ENCODE assay signal across 8 cellular contexts in the genomic region with DNA sequence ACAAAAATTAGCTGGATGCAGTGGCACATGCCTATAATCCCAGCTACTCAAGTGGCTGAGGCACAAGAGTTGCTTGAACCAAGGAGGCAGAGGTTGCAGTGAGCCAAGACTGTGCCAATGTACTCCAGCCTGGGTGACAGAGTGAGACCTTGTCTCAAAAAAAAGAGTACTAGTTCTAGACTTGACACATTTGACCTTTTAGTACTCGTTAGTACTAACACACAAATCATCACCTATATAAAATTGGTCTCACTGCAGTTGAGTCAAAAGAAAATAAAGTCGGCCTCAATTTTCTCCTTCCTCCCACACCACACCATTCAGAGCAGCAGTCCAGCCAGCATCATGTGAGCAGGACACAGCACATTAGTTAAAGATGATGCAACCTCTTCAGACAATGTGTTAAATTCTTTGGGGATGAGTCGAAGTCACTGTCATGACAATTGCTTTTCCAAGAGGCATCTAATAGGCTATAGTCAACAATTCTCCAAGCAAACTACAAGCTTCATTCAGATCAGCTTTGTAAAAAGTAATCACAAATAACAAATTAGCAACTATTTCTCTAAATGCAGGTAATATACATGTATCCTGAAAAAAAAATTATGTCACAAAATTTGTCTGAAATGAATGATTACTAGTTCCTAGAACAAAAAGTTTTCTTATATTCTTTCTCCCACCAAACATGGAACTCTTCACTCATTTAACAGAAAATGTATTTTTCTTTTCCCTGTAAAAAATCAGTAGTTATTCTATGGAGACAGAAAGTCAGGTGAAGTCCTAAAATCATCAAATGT. TPM values are rescaled to one million over a fixed set of nuclear protein-coding genes. Genes with fewer than 3 reads are reported as not detected.
DNase-seq lines count a peak whose midpoint lies in the region; ATAC-seq, FAIRE-seq and TF ChIP-seq lines count a peak whose summit lies in the region.

No MANE protein-coding gene starts in this region.

- no peak for TF ChIP-seq POLR2A in GM12878 (IDR thresholded peaks at IDR 0.05; ENCODE audit: low read depth, low read length)

- H3K27ac ChIP-seq in GM12878 (ENCODE audit: control insufficient read depth, insufficient read depth) = no peak overlapping the region

- CTCF ChIA-PET in GM12878 (lab: Yijun Ruan, JAX) = interaction anchor here (1.5 kb wide), 1 partner anchor 11 kb away, joined by 7 read pairs; no protein-coding TSS in a partner anchor

- no peak overlapping the region for H3K4me2 ChIP-seq in GM12878 (ENCODE audit: control insufficient read depth, insufficient read depth)

- TF ChIP-seq CTCF in GM12878 (IDR thresholded peaks at IDR 0.05 in 2 of 3, conservative IDR thresholded peaks at IDR 0.05 in 1 of 3; ENCODE audit: control insufficient read depth in 2 of 3, extremely low read depth in 1 of 3, insufficient read depth in 1 of 3, low read depth in 3 of 3, low read length in 3 of 3) = no peak

- no peak overlapping the region for H3K4me3 ChIP-seq in GM12878

- 94% methylated on average over 3 of the region's 3 CpGs for WGBS in GM12878 (ENCODE audit: insufficient coverage, insufficient replicate concordance, low lambda C conversion rate, missing lambda C conversion rate)

- intact Hi-C loops in GM12878 (cut with micrococcal nuclease; ENCODE audit: unreplicated experiment) = no loop called here

- RAD21 ChIA-PET in GM12878 (lab: Charles Lee; ENCODE audit: unreplicated experiment) = no interaction called here

- in situ Hi-C loops in GM12878 (cut with MboI) = no loop called here

- TF ChIP-seq RAD21 in GM12878 (IDR thresholded peaks at IDR 0.05; ENCODE audit: insufficient read depth, low read depth, low read length) = no peak

- no peak for TF ChIP-seq EP300 in GM12878 (IDR thresholded peaks at IDR 0.05; ENCODE audit: borderline replicate concordance in 1 of 2, control insufficient read depth in 1 of 2, low read depth in 2 of 2, low read length in 2 of 2)

- BruUV-seq in GM12878 (replicated peaks; lab: Mats Ljungman, UMichigan) = no TSS peak

- peak; percentile 23; the same call in 1 of the 3 replicates for ATAC-seq in GM12878
- ATAC-seq in GM18861 (IDR thresholded peaks at IDR 0.05; ENCODE audit: unreplicated experiment) = no peak

- H3K4me1 ChIP-seq in GM12878 (ENCODE audit: control insufficient read depth, insufficient read depth, low read length) = no peaks in the 10 kb centered on the region

- DNase-seq in AG08396 (ENCODE audit: low spot score) (peak; percentile 81), HTR-8/SVneo (ENCODE audit: insufficient read length, low spot score) (peak; percentile 93), GM12878 (ENCODE audit: low read depth, low spot score) (no peak), iris pigment epithelial cell (ENCODE audit: low read depth) (peak; percentile 95), superior temporal gyrus (ENCODE audit: extremely low spot score) (peak; percentile 38), ureter (ENCODE audit: low spot score) (no peak)
- DNase-seq in activated CD4-positive, CD25-positive, alpha-beta regulatory T cell (lab: John Stamatoyannopoulos, UW) = no peak

- peaks cover 3% of the 10 kb centered on the region in 2 experiments; a peak in 3 of 4 replicates for H3K36me3 ChIP-seq in GM12878 (ENCODE audit: control insufficient read depth in 2 of 2, insufficient read depth in 2 of 2, low read length in 1 of 2)

- no peaks in the 10 kb centered on the region for H4K20me1 ChIP-seq in GM12878 (ENCODE audit: control insufficient read depth, insufficient read depth)

- POLR2A ChIA-PET in GM12878 (lab: Charles Lee) = no interaction called here

- no peaks in the 10 kb centered on the region for H3K9me3 ChIP-seq in GM12878 (replicated peaks; ENCODE audit: control insufficient read depth, insufficient read depth, low read length)

- FAIRE-seq in HTR-8/SVneo (lab: Jason Lieb, UNC) (peak; percentile 86), GM12878 (lab: Jason Lieb, UNC) (no peak)

- H3K27me3 ChIP-seq in GM12878 (replicated peaks in 1 of 2; ENCODE audit: control insufficient read depth in 2 of 2, insufficient read depth in 2 of 2, low read length in 1 of 2) = no peaks in the 10 kb centered on the region

- H2AFZ ChIP-seq in GM12878 (ENCODE audit: control insufficient read depth, low read depth, low read length) = no peak overlapping the region

- SMC1A ChIA-PET in GM12878 (lab: Charles Lee; ENCODE audit: uncharacterized antibody, unreplicated experiment) = interaction anchor here (0.6 kb wide), 1 partner anchor 107 kb away, joined by 4 read pairs; no protein-coding TSS in a partner anchor

- H3K9ac ChIP-seq in GM12878 (ENCODE audit: control insufficient read depth, insufficient read depth, low read length) = no peak overlapping the region

- H3K79me2 ChIP-seq in GM12878 (ENCODE audit: control insufficient read depth, insufficient read depth, low read length) = no peaks in the 10 kb centered on the region

TF ChIP-seq in GM12878, 131 proteins besides CTCF, POLR2A, EP300 and RAD21 (continues in another document):
- TF ChIP-seq, protein P1, sequence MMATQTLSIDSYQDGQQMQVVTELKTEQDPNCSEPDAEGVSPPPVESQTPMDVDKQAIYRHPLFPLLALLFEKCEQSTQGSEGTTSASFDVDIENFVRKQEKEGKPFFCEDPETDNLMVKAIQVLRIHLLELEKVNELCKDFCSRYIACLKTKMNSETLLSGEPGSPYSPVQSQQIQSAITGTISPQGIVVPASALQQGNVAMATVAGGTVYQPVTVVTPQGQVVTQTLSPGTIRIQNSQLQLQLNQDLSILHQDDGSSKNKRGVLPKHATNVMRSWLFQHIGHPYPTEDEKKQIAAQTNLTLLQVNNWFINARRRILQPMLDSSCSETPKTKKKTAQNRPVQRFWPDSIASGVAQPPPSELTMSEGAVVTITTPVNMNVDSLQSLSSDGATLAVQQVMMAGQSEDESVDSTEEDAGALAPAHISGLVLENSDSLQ (IDR thresholded peaks at IDR 0.05) = no peak
- TF ChIP-seq GABPA (IDR thresholded peaks at IDR 0.05; ENCODE audit: low read depth) = no peak
- TF ChIP-seq, protein P2, sequence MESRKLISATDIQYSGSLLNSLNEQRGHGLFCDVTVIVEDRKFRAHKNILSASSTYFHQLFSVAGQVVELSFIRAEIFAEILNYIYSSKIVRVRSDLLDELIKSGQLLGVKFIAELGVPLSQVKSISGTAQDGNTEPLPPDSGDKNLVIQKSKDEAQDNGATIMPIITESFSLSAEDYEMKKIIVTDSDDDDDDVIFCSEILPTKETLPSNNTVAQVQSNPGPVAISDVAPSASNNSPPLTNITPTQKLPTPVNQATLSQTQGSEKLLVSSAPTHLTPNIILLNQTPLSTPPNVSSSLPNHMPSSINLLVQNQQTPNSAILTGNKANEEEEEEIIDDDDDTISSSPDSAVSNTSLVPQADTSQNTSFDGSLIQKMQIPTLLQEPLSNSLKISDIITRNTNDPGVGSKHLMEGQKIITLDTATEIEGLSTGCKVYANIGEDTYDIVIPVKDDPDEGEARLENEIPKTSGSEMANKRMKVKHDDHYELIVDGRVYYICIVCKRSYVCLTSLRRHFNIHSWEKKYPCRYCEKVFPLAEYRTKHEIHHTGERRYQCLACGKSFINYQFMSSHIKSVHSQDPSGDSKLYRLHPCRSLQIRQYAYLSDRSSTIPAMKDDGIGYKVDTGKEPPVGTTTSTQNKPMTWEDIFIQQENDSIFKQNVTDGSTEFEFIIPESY (IDR thresholded peaks at IDR 0.05) = no peak
- TF ChIP-seq BACH1 (IDR thresholded peaks at IDR 0.05; ENCODE audit: borderline replicate concordance) = no peak
- TF ChIP-seq ATF7 (IDR thresholded peaks at IDR 0.05; ENCODE audit: low read depth) = no peak
- TF ChIP-seq ZZZ3 (IDR thresholded peaks at IDR 0.05; ENCODE audit: control insufficient read depth, insufficient read length, low read depth) = no peak
- TF ChIP-seq, protein P3, sequence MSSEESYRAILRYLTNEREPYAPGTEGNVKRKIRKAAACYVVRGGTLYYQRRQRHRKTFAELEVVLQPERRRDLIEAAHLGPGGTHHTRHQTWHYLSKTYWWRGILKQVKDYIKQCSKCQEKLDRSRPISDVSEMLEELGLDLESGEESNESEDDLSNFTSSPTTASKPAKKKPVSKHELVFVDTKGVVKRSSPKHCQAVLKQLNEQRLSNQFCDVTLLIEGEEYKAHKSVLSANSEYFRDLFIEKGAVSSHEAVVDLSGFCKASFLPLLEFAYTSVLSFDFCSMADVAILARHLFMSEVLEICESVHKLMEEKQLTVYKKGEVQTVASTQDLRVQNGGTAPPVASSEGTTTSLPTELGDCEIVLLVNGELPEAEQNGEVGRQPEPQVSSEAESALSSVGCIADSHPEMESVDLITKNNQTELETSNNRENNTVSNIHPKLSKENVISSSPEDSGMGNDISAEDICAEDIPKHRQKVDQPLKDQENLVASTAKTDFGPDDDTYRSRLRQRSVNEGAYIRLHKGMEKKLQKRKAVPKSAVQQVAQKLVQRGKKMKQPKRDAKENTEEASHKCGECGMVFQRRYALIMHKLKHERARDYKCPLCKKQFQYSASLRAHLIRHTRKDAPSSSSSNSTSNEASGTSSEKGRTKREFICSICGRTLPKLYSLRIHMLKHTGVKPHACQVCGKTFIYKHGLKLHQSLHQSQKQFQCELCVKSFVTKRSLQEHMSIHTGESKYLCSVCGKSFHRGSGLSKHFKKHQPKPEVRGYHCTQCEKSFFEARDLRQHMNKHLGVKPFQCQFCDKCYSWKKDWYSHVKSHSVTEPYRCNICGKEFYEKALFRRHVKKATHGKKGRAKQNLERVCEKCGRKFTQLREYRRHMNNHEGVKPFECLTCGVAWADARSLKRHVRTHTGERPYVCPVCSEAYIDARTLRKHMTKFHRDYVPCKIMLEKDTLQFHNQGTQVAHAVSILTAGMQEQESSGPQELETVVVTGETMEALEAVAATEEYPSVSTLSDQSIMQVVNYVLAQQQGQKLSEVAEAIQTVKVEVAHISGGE (CRISPR knock-in tag; IDR thresholded peaks at IDR 0.05) = no peak
- no peak for TF ChIP-seq PAX5 (IDR thresholded peaks at IDR 0.05; ENCODE audit: borderline replicate concordance, low read depth, low read length)

RNA-seq across cellular contexts. Expression of gene CLIP1, which starts 55.6 kb away (rescaled TPM):
- 89.0 and 94.1 TPM in 2 replicates for total RNA-seq in GM12878 (2013; cell fraction: nucleolus; rRNA removed)
- 23.8 and 26.6 TPM in 2 replicates for total RNA-seq in GM12878 (2014; rRNA removed)
- total RNA-seq in GM12878 (2014; rRNA removed; fragmentation: Illumina TruSeq; extraction: Trizol) = 44.0 and 45.4 TPM in 2 replicates
- 39.2 and 39.4 TPM in 2 replicates for total RNA-seq in GM12878 (2021)
- polyA plus RNA-seq in GM12878 (2011; ENCODE audit: low read depth) = 12.5 TPM
- 25.8 and 32.0 TPM in 2 replicates for polyA plus RNA-seq in GM12878 (2011; rRNA removed)
- 22.6 and 25.9 TPM in 2 replicates for polyA plus RNA-seq in GM12878 (2011; cell fraction: cytosol; rRNA removed)
- 25.4 and 29.1 TPM in 2 replicates for polyA plus RNA-seq in GM12878 (2011; cell fraction: nucleus; rRNA removed)
- 12.5 and 14.6 TPM in 2 replicates for polyA plus RNA-seq in GM12878 (2012)
- 39.9 and 42.0 TPM in 2 replicates for polyA plus RNA-seq in GM12878 (2014; fragmentation: Illumina TruSeq; extraction: Trizol)
- polyA plus RNA-seq in GM12878 (2014; fragmentation: Nextera tagmentation; extraction: Ambion mirVana) = 1 to 10 TPM; 6.0 to 6.3 TPM
- polyA plus RNA-seq in GM12878 (2014; rRNA removed) = 20.0 and 23.4 TPM in 2 replicates
- 10 to 100 TPM; 19.9 to 26.6 TPM for polyA plus RNA-seq in GM12878 (2016; fragmentation: Nextera tagmentation; extraction: Ambion mirVana)
- 51.7 and 60.6 TPM in 2 replicates for polyA minus RNA-seq in GM12878 (2011; rRNA and poly(A)+ RNA removed)
- polyA minus RNA-seq in GM12878 (2011; cell fraction: cytosol; rRNA and poly(A)+ RNA removed) = 9.8 and 10.3 TPM in 2 replicates
- polyA minus RNA-seq in GM12878 (2011; cell fraction: nucleus; rRNA and poly(A)+ RNA removed) = 13.5 and 27.0 TPM in 2 replicates
- 110 TPM for total RNA-seq in ureter

Comparison
In these comparisons a context has a peak if more than half of its experiments do, and no peak if none do; other contexts are left out.
1. DNase-seq: peak in AG08396 (single experiment), HTR-8/SVneo (single experiment), iris pigment epithelial cell (single experiment) and superior temporal gyrus (single experiment); none in GM12878 (single experiment), ureter (single experiment) and activated CD4-positive, CD25-positive, alpha-beta regulatory T cell (0 of 4).